In the genomic region with DNA sequence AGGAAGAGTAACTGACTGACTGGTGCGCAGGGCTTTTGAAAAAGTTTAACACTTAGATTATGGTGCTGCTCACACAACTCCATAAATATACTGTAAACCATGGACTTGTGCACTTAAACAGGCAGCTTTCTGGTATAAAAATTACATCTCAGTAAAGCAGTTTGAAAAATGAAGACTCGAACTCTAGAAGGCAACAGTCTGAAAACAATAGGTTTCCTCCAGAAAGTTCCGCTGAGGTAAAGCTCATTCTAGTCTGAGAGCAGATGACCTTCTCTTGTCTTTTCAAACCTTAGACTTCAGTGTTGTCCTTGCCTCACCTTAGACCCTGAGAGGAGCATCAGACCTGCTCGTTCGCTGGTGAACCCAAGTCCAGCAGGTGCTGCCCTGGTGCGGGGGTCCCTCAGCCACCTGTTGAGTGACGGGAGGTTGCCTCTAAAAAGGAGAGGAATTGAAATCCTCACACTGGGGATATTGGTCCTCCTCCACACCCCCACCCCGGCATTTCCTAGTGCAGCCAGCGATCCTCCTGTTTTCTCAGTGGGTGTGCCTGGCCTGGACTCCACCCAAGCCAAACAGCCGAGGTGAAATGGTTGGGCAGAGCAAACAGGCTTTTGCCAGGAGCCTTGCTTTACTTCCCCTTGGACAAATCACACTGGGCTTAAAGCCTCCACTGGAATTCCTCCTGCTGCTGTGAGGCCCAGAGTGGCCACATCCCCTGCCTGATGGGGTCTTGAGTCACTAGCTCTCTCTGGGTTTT, we compare ENCODE assay signal across 1 cellular context.
TF ChIP-seq lines count a peak whose summit lies in the region.

No MANE protein-coding gene starts in this region.

TF ChIP-seq in IMR-90, 13 proteins besides CTCF, POLR2A, EP300 and RAD21 (continued from another document):
- TF ChIP-seq, protein P1, sequence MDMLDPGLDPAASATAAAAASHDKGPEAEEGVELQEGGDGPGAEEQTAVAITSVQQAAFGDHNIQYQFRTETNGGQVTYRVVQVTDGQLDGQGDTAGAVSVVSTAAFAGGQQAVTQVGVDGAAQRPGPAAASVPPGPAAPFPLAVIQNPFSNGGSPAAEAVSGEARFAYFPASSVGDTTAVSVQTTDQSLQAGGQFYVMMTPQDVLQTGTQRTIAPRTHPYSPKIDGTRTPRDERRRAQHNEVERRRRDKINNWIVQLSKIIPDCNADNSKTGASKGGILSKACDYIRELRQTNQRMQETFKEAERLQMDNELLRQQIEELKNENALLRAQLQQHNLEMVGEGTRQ (IDR thresholded peaks at IDR 0.05; ENCODE audit: low read depth, low read length): no peak
- no peak for TF ChIP-seq FOS (IDR thresholded peaks at IDR 0.05; ENCODE audit: low read depth, low read length)
- TF ChIP-seq CHD1 (IDR thresholded peaks at IDR 0.05; ENCODE audit: low read depth, low read length): no peak
- no peak for TF ChIP-seq MXI1 (IDR thresholded peaks at IDR 0.05; ENCODE audit: borderline replicate concordance, low read depth, low read length)
- no peak for TF ChIP-seq BHLHE40 (IDR thresholded peaks at IDR 0.05; ENCODE audit: low read depth, low read length)
- TF ChIP-seq, protein P2, sequence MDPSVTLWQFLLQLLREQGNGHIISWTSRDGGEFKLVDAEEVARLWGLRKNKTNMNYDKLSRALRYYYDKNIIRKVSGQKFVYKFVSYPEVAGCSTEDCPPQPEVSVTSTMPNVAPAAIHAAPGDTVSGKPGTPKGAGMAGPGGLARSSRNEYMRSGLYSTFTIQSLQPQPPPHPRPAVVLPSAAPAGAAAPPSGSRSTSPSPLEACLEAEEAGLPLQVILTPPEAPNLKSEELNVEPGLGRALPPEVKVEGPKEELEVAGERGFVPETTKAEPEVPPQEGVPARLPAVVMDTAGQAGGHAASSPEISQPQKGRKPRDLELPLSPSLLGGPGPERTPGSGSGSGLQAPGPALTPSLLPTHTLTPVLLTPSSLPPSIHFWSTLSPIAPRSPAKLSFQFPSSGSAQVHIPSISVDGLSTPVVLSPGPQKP (IDR thresholded peaks at IDR 0.05; ENCODE audit: borderline replicate concordance, low read depth, low read length): no peak
- TF ChIP-seq MAFK (IDR thresholded peaks at IDR 0.05; ENCODE audit: low read depth, low read length): no peak
